In the genomic region with DNA sequence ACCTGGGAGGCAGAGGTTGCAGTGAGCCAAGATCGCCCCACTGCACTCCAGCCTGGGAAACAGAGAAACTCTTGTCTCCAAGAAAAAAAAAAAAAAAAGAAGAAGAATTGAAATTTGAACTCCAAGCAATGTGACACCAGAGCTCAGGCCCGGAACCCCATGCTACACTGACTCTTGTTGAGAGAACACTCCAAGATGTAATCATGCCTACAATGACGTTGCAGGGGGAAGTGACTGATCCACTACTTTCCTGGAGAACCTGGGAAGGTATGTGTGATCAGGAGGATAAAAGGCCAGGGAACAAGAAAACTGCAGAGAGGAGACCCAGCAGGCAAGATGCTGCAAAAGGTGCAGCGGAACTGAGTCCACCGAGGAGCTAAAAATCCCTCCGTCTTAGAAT, we compare ENCODE assay signal across 1 cellular context.
TF ChIP-seq lines count a peak whose summit lies in the region.

No MANE protein-coding gene starts in this region.

TF ChIP-seq in IMR-90, 13 proteins besides CTCF, POLR2A, EP300 and RAD21:
- TF ChIP-seq MAFK (IDR thresholded peaks at IDR 0.05; ENCODE audit: low read depth, low read length) (no peak), FOS (IDR thresholded peaks at IDR 0.05; ENCODE audit: low read depth, low read length) (no peak), CHD1 (IDR thresholded peaks at IDR 0.05; ENCODE audit: low read depth, low read length) (no peak), MXI1 (IDR thresholded peaks at IDR 0.05; ENCODE audit: borderline replicate concordance, low read depth, low read length) (no peak), SMC3 (IDR thresholded peaks at IDR 0.05; ENCODE audit: low read depth, low read length) (no peak), CEBPB (IDR thresholded peaks at IDR 0.05; ENCODE audit: low read depth, low read length) (no peak), MAZ (IDR thresholded peaks at IDR 0.05; ENCODE audit: borderline replicate concordance, low read depth, low read length) (no peak)
- TF ChIP-seq, protein P1, sequence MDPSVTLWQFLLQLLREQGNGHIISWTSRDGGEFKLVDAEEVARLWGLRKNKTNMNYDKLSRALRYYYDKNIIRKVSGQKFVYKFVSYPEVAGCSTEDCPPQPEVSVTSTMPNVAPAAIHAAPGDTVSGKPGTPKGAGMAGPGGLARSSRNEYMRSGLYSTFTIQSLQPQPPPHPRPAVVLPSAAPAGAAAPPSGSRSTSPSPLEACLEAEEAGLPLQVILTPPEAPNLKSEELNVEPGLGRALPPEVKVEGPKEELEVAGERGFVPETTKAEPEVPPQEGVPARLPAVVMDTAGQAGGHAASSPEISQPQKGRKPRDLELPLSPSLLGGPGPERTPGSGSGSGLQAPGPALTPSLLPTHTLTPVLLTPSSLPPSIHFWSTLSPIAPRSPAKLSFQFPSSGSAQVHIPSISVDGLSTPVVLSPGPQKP (IDR thresholded peaks at IDR 0.05; ENCODE audit: borderline replicate concordance, low read depth, low read length), result no peak
TF ChIP-seq in IMR-90: peak in this region for 0.
